Comparison of ENCODE assay signal across 18 cellular contexts in genomic region chr2:169946546-169946945, GRCh38.
DNase-seq lines count a peak whose midpoint lies in the region; ATAC-seq, FAIRE-seq and TF ChIP-seq lines count a peak whose summit lies in the region.
"Had no signal": no experiment of that assay in that cellular context is flagged by ENCODE, and none has a peak within 500 bp of the region (broad histone marks: within the 10 kb centered on the region; RNA-seq: fewer than 3 reads in every experiment).

No MANE protein-coding gene starts in this region.

- FAIRE-seq in G401.6 (lab: Jason Lieb, UNC) (peak; percentile 8), K562 (lab: Jason Lieb, UNC) (no peak), pancreas (lab: Jason Lieb, UNC) (peak; percentile 54)
- FAIRE-seq: GM12892, H1 had no signal

- no peaks in the 10 kb centered on the region for H4K20me1 ChIP-seq in K562 (replicated peaks; ENCODE audit: control insufficient read depth, insufficient read depth, low read length)
- H4K20me1 ChIP-seq: BLaER1 had no signal

- H3K27me3 ChIP-seq in K562 (ENCODE audit: control insufficient read depth in 2 of 2, insufficient read depth in 2 of 2, low read length in 2 of 2), result no peaks in the 10 kb centered on the region
- H3K27me3 ChIP-seq in pancreas, result no peaks in the 10 kb centered on the region
- no peaks in the 10 kb centered on the region for H3K27me3 ChIP-seq in upper lobe of right lung
- H3K27me3 ChIP-seq: BLaER1 had no signal

- in situ Hi-C loops in K562 (cut with MboI), result loop anchor here (25.0 kb wide), 1 partner anchor 866 kb away; the partner anchor contains the start of gene GAD1

- CTCF ChIA-PET in K562 (lab: Yijun Ruan, JAX; ENCODE audit: low intra/inter-chr PET ratio), result no interaction called here

- no peak for TF ChIP-seq EP300 in K562 (IDR thresholded peaks at IDR 0.05; ENCODE audit: low read length)

- H3K4me1 ChIP-seq in K562 (replicated peaks in 1 of 2; ENCODE audit: control insufficient read depth in 2 of 2, insufficient read depth in 2 of 2, low read length in 2 of 2), result peaks cover 0 to 3% of the 10 kb centered on the region in 2 experiments; a peak in 2 of 5 replicates
- peaks cover 0 to 7% (median 3%) of the 10 kb centered on the region in 3 donors for H3K4me1 ChIP-seq in pancreas
- H3K4me1 ChIP-seq in upper lobe of right lung, result no peaks in the 10 kb centered on the region
- H3K4me1 ChIP-seq: BLaER1 had no signal

- no peak for TF ChIP-seq RAD21 in K562 (CRISPR knock-in tag; conservative IDR thresholded peaks at IDR 0.05 in 1 of 2, IDR thresholded peaks at IDR 0.05 in 1 of 2)

- H3K36me3 ChIP-seq in K562 (ENCODE audit: control insufficient read depth, insufficient read depth, low read length), result peaks cover 56% of the 10 kb centered on the region
- peaks cover 0 to 5% (median 0%) of the 10 kb centered on the region in 3 donors for H3K36me3 ChIP-seq in pancreas
- H3K36me3 ChIP-seq in upper lobe of right lung, result peaks cover 51% of the 10 kb centered on the region

- TF ChIP-seq CTCF in K562 (IDR thresholded peaks at IDR 0.05 in 2 of 3, conservative IDR thresholded peaks at IDR 0.05 in 1 of 3; ENCODE audit: insufficient read depth in 2 of 3, low read depth in 1 of 3, low read length in 3 of 3) (no peak), pancreas (IDR thresholded peaks at IDR 0.05) (no peak), upper lobe of right lung (IDR thresholded peaks at IDR 0.05) (no peak)

- no peak overlapping the region for H3K9ac ChIP-seq in K562 (ENCODE audit: insufficient read depth in 1 of 2, low read depth in 2 of 2, low read length in 2 of 2)
- H3K9ac ChIP-seq: BLaER1, GM23248 had no signal

- H3K9me1 ChIP-seq in K562 (ENCODE audit: control insufficient read depth, insufficient read depth, low read length), result no peaks in the 10 kb centered on the region

- no peak for TF ChIP-seq POLR2A in K562 (conservative IDR thresholded peaks at IDR 0.05)

- H2AFZ ChIP-seq in K562 (ENCODE audit: low read depth, low read length), result no peak overlapping the region
- H2AFZ ChIP-seq: GM23248 had no signal

- WGBS in K562 (ENCODE audit: insufficient coverage, low coverage, missing lambda C conversion rate), result 91% methylated on average over 1 of the region's 1 CpG
- WGBS in pancreas, 2 donors, result 96 to 100% methylated on average over 1 of the region's 1 CpG

- no peaks in the 10 kb centered on the region for H3K79me2 ChIP-seq in K562 (ENCODE audit: control insufficient read depth, insufficient read depth, low read length)

- H3K27ac ChIP-seq in K562 (ENCODE audit: extremely low read depth, low read depth, low read length), result no peak overlapping the region
- no peak overlapping the region for H3K27ac ChIP-seq in pancreas
- no peak overlapping the region for H3K27ac ChIP-seq in upper lobe of right lung
- H3K27ac ChIP-seq: BLaER1, C4-2B, GM23248 had no signal

- no peak overlapping the region for H3K4me2 ChIP-seq in K562 (ENCODE audit: insufficient read depth, low read length)
- H3K4me2 ChIP-seq: BLaER1 had no signal

- ATAC-seq in K562 (no peak), pancreas (no peak), upper lobe of right lung (no peak)
- ATAC-seq: CD8-positive, alpha-beta T cell had no signal

- DNase-seq in K562 (ENCODE audit: extremely low read depth in 1 of 4, low spot score in 3 of 4) (no peak), pancreas (no peak), germinal center (ENCODE audit: low spot score) (no peak), upper lobe of right lung (no peak)
- DNase-seq in activated CD8-positive, alpha-beta memory T cell treated with anti-CD3 and anti-CD28 coated beads, Interleukin-2, amount 50 U/mL, for 4 hours, result no peak
- DNase-seq: Caco-2; CD4-positive, CD25-positive, alpha-beta regulatory T cell; CD8-positive, alpha-beta T cell; DMS 273 treated with DMSO at 0.1 percent for 48 hours; DMS79 treated with DMSO at 0.1 percent for 48 hours; GM23248; H7; HCEC 1CT had no signal

- H3K4me3 ChIP-seq in K562 (no peak overlapping the region), pancreas (no peak overlapping the region), upper lobe of right lung (no peak overlapping the region)
- H3K4me3 ChIP-seq: BLaER1, GM23248 had no signal

- intact Hi-C loops in K562 (cut with micrococcal nuclease) (no loop called here), pancreas (cut with DNase I) (no loop called here), upper lobe of right lung (cut with DNase I) (no loop called here)

- no TSS peak for BruUV-seq in K562 (replicated peaks; lab: Mats Ljungman, UMichigan)

- H3K9me3 ChIP-seq in K562 (replicated peaks; ENCODE audit: control insufficient read depth, insufficient read depth, low read depth, low read length) (no peaks in the 10 kb centered on the region), pancreas (no peaks in the 10 kb centered on the region), upper lobe of right lung (no peaks in the 10 kb centered on the region)
- H3K9me3 ChIP-seq: BLaER1, Caco-2 had no signal

- POLR2A ChIA-PET in K562 (lab: Yijun Ruan, JAX), result no interaction called here

TF ChIP-seq in K562, 482 proteins besides CTCF, POLR2A, EP300 and RAD21:
- TF ChIP-seq CUX1 (CRISPR knock-in tag; IDR thresholded peaks at IDR 0.05), result peak; percentile 92
- TF ChIP-seq CCAR2 (IDR thresholded peaks at IDR 0.05; ENCODE audit: low read depth, low read length), result no peak
